In the genomic region with DNA sequence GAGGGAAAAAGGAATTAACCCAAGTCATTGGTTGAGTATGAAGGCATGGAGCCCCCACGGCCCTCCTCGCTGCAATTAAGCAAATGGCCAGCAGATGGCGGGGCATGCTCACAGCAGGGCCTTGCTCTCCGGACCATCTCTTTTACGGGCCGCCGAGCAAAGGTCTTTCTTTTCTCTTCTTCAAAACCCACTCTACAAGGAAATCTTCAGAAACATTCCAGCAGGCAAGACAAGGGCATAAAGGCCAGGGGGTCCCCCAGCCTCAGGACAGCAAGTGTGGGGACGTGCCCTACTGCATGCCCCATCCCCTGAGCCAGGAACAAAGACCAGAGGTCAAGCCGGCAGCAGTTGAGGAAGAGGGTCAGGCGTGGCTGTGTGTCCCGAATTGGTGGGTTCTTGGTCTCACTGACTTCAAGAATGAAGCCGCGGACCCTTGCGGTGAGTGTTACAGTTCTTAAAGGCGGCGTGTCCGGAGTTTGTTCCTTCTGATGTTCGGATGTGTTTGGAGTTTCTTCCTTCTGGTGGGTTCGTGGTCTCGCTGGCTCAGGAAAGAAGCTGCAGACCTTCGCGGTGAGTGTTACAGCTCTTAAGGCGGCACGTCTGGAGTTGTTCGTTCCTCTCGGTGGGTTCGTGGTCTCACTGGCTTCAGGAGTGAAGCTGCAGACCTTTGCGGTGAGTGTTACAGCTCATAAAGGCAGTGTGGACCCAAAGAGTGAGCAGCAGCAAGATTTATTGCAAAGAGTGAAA, we compare ENCODE assay signal across 8 cellular contexts. TPM values are rescaled to one million over a fixed set of nuclear protein-coding genes. Genes with fewer than 3 reads are reported as not detected.
DNase-seq lines count a peak whose midpoint lies in the region; ATAC-seq and TF ChIP-seq lines count a peak whose summit lies in the region.
"Not testable (repeated sequence)": the region's sequence is repeated elsewhere in the genome, so short reads cannot be mapped to it uniquely, and the experiment has no call there.

No MANE protein-coding gene starts in this region.

- H3K36me3 ChIP-seq in left ventricle myocardium inferior, tibial artery: not testable (repeated sequence)

- not testable (repeated sequence) for H3K9me3 Mint-ChIP-seq in progenitor cell of endocrine pancreas (ENCODE audit: low read depth)

- H3K9me3 ChIP-seq in left ventricle myocardium inferior (replicated peaks); tibial artery: not testable (repeated sequence)

- peak; percentile 75 for ATAC-seq in HG02798 (IDR thresholded peaks at IDR 0.05; ENCODE audit: poor library complexity, unreplicated experiment)

- peaks cover 17% of the 10 kb centered on the region for H3K27me3 Mint-ChIP-seq in progenitor cell of endocrine pancreas

- TF ChIP-seq CTCF in left ventricle myocardium inferior (IDR thresholded peaks at IDR 0.05; ENCODE audit: borderline replicate concordance): peak; percentile 98
- TF ChIP-seq CTCF in progenitor cell of endocrine pancreas (IDR thresholded peaks at IDR 0.05; ENCODE audit: unreplicated experiment): peak; percentile 90
- peak; percentile 92 to 97 for TF ChIP-seq CTCF in tibial artery (IDR thresholded peaks at IDR 0.05)

- not testable (repeated sequence) for H3K36me3 Mint-ChIP-seq in progenitor cell of endocrine pancreas (ENCODE audit: insufficient read depth)

- H3K4me3 Mint-ChIP-seq in progenitor cell of endocrine pancreas (ENCODE audit: low read depth): peak overlapping the region; percentile 46

- peaks cover 11% of the 10 kb centered on the region for H3K4me1 ChIP-seq in left ventricle myocardium inferior
- H3K4me1 ChIP-seq in tibial artery: not testable (repeated sequence)

- not testable (repeated sequence) for H3K4me1 Mint-ChIP-seq in progenitor cell of endocrine pancreas (ENCODE audit: low read depth)

- H3K27ac ChIP-seq in left ventricle myocardium inferior (replicated peaks); tibial artery: not testable (repeated sequence)

- DNase-seq in GM03348 (ENCODE audit: low spot score): peak; percentile 89
- peak; percentile 30 to 34 for DNase-seq in NCI-H187 (lab: John Stamatoyannopoulos, UW)
- peak; percentile 86 for DNase-seq in T-helper 9 cell
- peak; percentile 40 for DNase-seq in amniotic stem cell (lab: John Stamatoyannopoulos, UW)
- DNase-seq in left ventricle myocardium inferior: peak; percentile 80
- DNase-seq in progenitor cell of endocrine pancreas (ENCODE audit: low spot score, unreplicated experiment): peak; percentile 83
- DNase-seq in tibial artery: peak; percentile 81 to 83

- H3K27me3 ChIP-seq in left ventricle myocardium inferior (ENCODE audit: low read depth); tibial artery: not testable (repeated sequence)

- H3K4me3 ChIP-seq in left ventricle myocardium inferior (peak overlapping the region; percentile 63), tibial artery (peak overlapping the region; percentile 29 to 30)

- peak overlapping the region; percentile 87 for H3K27ac Mint-ChIP-seq in progenitor cell of endocrine pancreas

- intact Hi-C loops in left ventricle myocardium inferior (cut with micrococcal nuclease): loop anchor here (2.0 kb wide), 1 partner anchor 126 kb away; no protein-coding TSS in a partner anchor
- intact Hi-C loops in tibial artery (cut with DNase I; ENCODE audit: low total_unique reads): loop anchor here (10.0 kb wide), 1 partner anchor 126 kb away; no protein-coding TSS in a partner anchor

RNA-seq across cellular contexts. Expression of gene TOP1, which starts 59.6 kb away (rescaled TPM):
- total RNA-seq in left ventricle myocardium inferior: 23.9 TPM
- total RNA-seq in progenitor cell of endocrine pancreas: 86.7 and 90.8 TPM in 2 replicates

Comparison
In these comparisons a context has a peak if more than half of its experiments do, and no peak if none do; other contexts are left out.
1. DNase-seq: peak in every context shown above with its lines; median percentile 89 in GM03348; 86 in T-helper 9 cell; 83 in progenitor cell of endocrine pancreas; 82 in tibial artery; 80 in left ventricle myocardium inferior; 40 in amniotic stem cell; 32 in NCI-H187.